ENCODE assay signal across 11 cellular contexts in the genomic region with DNA sequence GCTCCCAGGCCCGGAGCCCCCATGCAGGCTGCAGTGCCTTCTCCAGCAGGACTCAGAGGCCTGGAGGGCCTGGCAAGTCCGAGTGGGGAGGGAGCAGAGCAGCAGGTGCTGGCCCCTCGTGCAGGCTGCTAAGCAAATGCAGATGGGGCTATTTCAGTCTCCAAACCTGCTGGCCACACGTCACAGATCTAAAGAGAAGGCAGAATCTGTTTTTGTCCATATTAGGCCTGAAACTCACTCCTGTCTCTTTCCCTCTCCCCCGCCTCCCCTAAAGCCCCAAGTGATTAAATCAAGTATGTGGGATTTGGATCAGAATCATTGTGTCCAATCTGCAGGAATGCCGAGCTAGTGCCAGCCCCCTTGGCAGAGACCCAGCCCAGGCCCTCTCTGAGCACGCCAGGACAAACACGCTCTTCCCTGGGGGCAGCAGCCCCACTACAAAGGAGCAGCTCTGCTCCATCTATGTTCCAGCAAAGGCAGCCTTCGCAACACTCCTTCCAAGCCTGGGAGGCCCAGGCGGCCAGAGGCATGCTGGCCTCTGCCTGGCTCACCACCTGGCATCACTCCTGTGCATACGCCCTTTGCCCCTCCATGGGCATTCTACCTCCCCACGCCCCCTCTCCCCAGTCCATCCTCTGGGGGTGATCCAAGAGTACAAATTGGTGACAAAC. TPM values are rescaled to one million over a fixed set of nuclear protein-coding genes. Genes with fewer than 3 reads are reported as not detected.
A peak's percentile ranks its signal among the peaks of the same experiment; 100 is the strongest.
DNase-seq lines count a peak whose midpoint lies in the region; ATAC-seq and TF ChIP-seq lines count a peak whose summit lies in the region.
"Had no signal": no experiment of that assay in that cellular context is flagged by ENCODE, and none has a peak within 500 bp of the region (broad histone marks: within the 10 kb centered on the region; RNA-seq: fewer than 3 reads in every experiment).

No MANE protein-coding gene starts in this region.

- H3K27me3 ChIP-seq in HUES48 (ENCODE audit: control insufficient read depth, insufficient read depth, low read length) (no peaks in the 10 kb centered on the region), right lobe of liver (no peaks in the 10 kb centered on the region)

- no peaks in the 10 kb centered on the region for H3K9me3 ChIP-seq in HUES48 (ENCODE audit: control insufficient read depth, insufficient read depth, low read length)
- H3K9me3 ChIP-seq in right lobe of liver: no peaks in the 10 kb centered on the region

- peak overlapping the region; percentile 25; the same call in 1 of the 2 replicates for H3K9ac ChIP-seq in HUES48 (ENCODE audit: low read depth, low read length)

- TF ChIP-seq CTCF in coronary artery (IDR thresholded peaks at IDR 0.05): no peak
- no peak for TF ChIP-seq CTCF in right lobe of liver (IDR thresholded peaks at IDR 0.05)

- H3K27ac ChIP-seq in HUES48 (ENCODE audit: low read depth, low read length) (peak overlapping the region; percentile 78), coronary artery (peak overlapping the region; percentile 88 to 95), right lobe of liver (peak overlapping the region in 1 of 3 donors; percentile 20), temporal lobe (ENCODE audit: low read depth, low read length) (peak overlapping the region; percentile 54)

- ATAC-seq in right lobe of liver: peak; percentile 72 to 95 (median 80)
- no peak for ATAC-seq in HG03521 (IDR thresholded peaks at IDR 0.05; ENCODE audit: unreplicated experiment)
- ATAC-seq in GM18511 (IDR thresholded peaks at IDR 0.05; ENCODE audit: unreplicated experiment): no peak

- intact Hi-C loops in right lobe of liver (cut with DNase I): loop anchor here in 1 of 2 donors (10.0 kb wide), 1 partner anchor 96 kb away; no protein-coding TSS in a partner anchor

- DNase-seq in coronary artery (ENCODE audit: low spot score) (peak; percentile 98), right lobe of liver (peak in 2 of 3 donors; percentile 61 to 77), SIG-M5 treated with dmso at 0.1 percent for 504 hours (lab: John Stamatoyannopoulos, UW; ENCODE audit: unreplicated experiment) (no peak)
- DNase-seq in NK-92 treated with Interleukin-12 subunit alpha and Interleukin-12 subunit beta, amount 100 ng/mL, for 24 hours (lab: John Stamatoyannopoulos, UW): no peak
- DNase-seq: activated CD4-positive, alpha-beta T cell treated with anti-CD3 and anti-CD28 coated beads for 1 hour; effector CD4-positive, alpha-beta T cell; NCI-H1930 had no signal

- H3K36me3 ChIP-seq in HUES48 (ENCODE audit: control insufficient read depth, insufficient read depth, low read length): peaks cover 6% of the 10 kb centered on the region; the same call in 1 of the 2 replicates
- H3K36me3 ChIP-seq in right lobe of liver: peaks cover 0 to 17% (median 6%) of the 10 kb centered on the region in 4 donors

- H3K4me3 ChIP-seq in HUES48 (ENCODE audit: low read depth, low read length) (no peak overlapping the region), coronary artery (no peak overlapping the region), right lobe of liver (no peak overlapping the region)

- H3K4me1 ChIP-seq in HUES48 (ENCODE audit: control insufficient read depth, insufficient read depth, low read length) (peaks cover 11% of the 10 kb centered on the region; the same call in 1 of the 2 replicates), right lobe of liver (peaks cover 0 to 20% (median 9%) of the 10 kb centered on the region in 4 donors)

- TF ChIP-seq POLR2A in right lobe of liver (IDR thresholded peaks at IDR 0.05): no peak

- WGBS in right lobe of liver (ENCODE audit: insufficient coverage, low coverage, low lambda C conversion rate, missing lambda C conversion rate): 37% methylated on average over 5 of the region's 12 CpGs

RNA-seq across cellular contexts. Expression of a gene that starts 26.5 kb away (rescaled TPM):
- total RNA-seq in right lobe of liver (100 to 1,000 TPM; 187 to 394 (median 327) TPM), temporal lobe (526 TPM)

RNA-seq across cellular contexts. Expression of a gene that starts 26.7 kb away (rescaled TPM):
- total RNA-seq in right lobe of liver: 10 to 100 TPM in 2 of 6 experiments, 1 to 10 TPM in 4; 4.0 to 16.4 (median 6.9) TPM
- total RNA-seq in temporal lobe: 1.2 TPM

Comparison
In these comparisons a context has a peak if more than half of its experiments do, and no peak if none do; other contexts are left out.
1. DNase-seq: peak in coronary artery (single experiment) and right lobe of liver (2 of 3); none in SIG-M5 treated with dmso at 0.1 percent for 504 hours (single experiment) and NK-92 treated with Interleukin-12 subunit alpha and Interleukin-12 subunit beta, amount 100 ng/mL, for 24 hours (single experiment).
2. ATAC-seq: peak in right lobe of liver (4 of 4); none in HG03521 (single experiment) and GM18511 (single experiment).